8 cellular contexts compared by ENCODE assay signal in the genomic region with DNA sequence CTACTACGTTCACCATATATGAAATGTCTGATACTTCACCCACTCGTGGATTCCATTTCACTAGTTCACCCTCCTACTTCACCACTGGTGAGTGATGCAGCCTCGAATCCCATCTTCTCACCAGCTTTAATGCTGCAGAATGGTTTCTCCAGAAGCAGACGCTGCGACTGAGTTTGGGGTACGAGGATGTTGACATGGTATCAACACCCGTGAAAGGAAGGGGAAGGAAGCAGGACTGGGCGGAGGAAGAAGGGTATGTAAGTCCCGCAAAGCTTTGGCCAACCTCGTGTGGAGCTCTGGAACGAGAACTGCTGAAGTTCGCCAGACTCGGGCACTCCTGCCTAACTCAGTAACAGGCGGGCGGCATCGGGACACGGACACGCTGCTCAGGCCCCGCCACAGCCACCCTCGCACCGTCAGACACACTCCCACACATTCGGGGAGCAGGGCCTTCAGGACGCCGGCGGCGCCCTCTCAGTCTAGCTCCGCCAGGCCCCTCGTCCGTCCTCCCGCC. TPM values are rescaled to one million over a fixed set of nuclear protein-coding genes. Genes with fewer than 3 reads are reported as not detected.
DNase-seq lines count a peak whose midpoint lies in the region; ATAC-seq and TF ChIP-seq lines count a peak whose summit lies in the region.

No MANE protein-coding gene starts in this region.

- ATAC-seq in GM18867 (IDR thresholded peaks at IDR 0.05; ENCODE audit: unreplicated experiment), result peak; percentile 24
- ATAC-seq in HG03064 (IDR thresholded peaks at IDR 0.05; ENCODE audit: low read depth, unreplicated experiment), result peak; percentile 20
- ATAC-seq in body of pancreas, result peak; percentile 5

- DNase-seq in Ammon's horn (ENCODE audit: low spot score) (peak; percentile 58), Peyer's patch (peak in 2 of 3 donors; percentile 25 to 63), body of pancreas (peak in 3 of 4 donors; percentile 30 to 53 (median 37)), iPS-NIHi7 (ENCODE audit: extremely low spot score) (peak; percentile 32), NCI-H1417 treated with DMSO at 0.1 percent for 48 hours (lab: John Stamatoyannopoulos, UW) (no peak)

- H3K9me3 ChIP-seq in Peyer's patch (no peaks in the 10 kb centered on the region), body of pancreas (no peaks in the 10 kb centered on the region)

- 1 to 2% methylated on average over 21 to 30 of the region's 30 CpGs for WGBS in body of pancreas, 2 donors

- H3K27me3 ChIP-seq in Peyer's patch (no peaks in the 10 kb centered on the region), body of pancreas (no peaks in the 10 kb centered on the region)

- intact Hi-C loops in body of pancreas (cut with DNase I), result no loop called here

- H3K4me1 ChIP-seq in Peyer's patch, result peaks cover 0 to 38% (median 6%) of the 10 kb centered on the region in 4 donors
- peaks cover 38% of the 10 kb centered on the region for H3K4me1 ChIP-seq in body of pancreas

- TF ChIP-seq POLR2A in Peyer's patch (IDR thresholded peaks at IDR 0.05), result no peak
- no peak for TF ChIP-seq POLR2A in body of pancreas (IDR thresholded peaks at IDR 0.05)

- H3K4me3 ChIP-seq in Peyer's patch (peak overlapping the region; percentile 99 to 100 (median 100)), body of pancreas (peak overlapping the region; percentile 30 to 80), skin epidermis (peak overlapping the region; percentile 72 to 99 (median 97))

- H3K27ac ChIP-seq in Peyer's patch (peak overlapping the region; percentile 85 to 96 (median 91)), body of pancreas (peak overlapping the region; percentile 47 to 88 (median 79)), skin epidermis (peak overlapping the region; percentile 82 to 97 (median 95))

- H3K36me3 ChIP-seq in Peyer's patch (peaks cover 0 to 2% (median 0%) of the 10 kb centered on the region in 3 donors), body of pancreas (replicated peaks in 1 of 2; ENCODE audit: insufficient read depth in 1 of 2, low read depth in 2 of 2) (no peaks in the 10 kb centered on the region)

- TF ChIP-seq CTCF in Peyer's patch (IDR thresholded peaks at IDR 0.05) (no peak), body of pancreas (IDR thresholded peaks at IDR 0.05) (no peak)

RNA-seq across cellular contexts. Expression of a gene that starts 0.8 kb away (rescaled TPM):
- total RNA-seq in Peyer's patch (100 to 1,000 TPM in 1 of 4 donors, 10 to 100 TPM in 3; 69.9 to 108 (median 85.3) TPM), body of pancreas (10 to 100 TPM; 28.5 to 44.2 TPM)
